8 cellular contexts compared by ENCODE assay signal in genomic region chr1:244796719-244797406, GRCh38. TPM values are rescaled to one million over a fixed set of nuclear protein-coding genes. Genes with fewer than 3 reads are reported as not detected.
DNase-seq lines count a peak whose midpoint lies in the region; ATAC-seq and TF ChIP-seq lines count a peak whose summit lies in the region.

No MANE protein-coding gene starts in this region.

- H3K9ac ChIP-seq in DND-41 (ENCODE audit: low read depth, low read length) = no peak overlapping the region
- H3K9ac ChIP-seq in SK-N-SH = no peak overlapping the region

- POLR2A ChIA-PET in SK-N-SH (lab: Yijun Ruan, JAX) = interaction anchor here (1.4 kb wide), 1 partner anchor 193 kb away, joined by 5 read pairs; no protein-coding TSS in a partner anchor

- ATAC-seq in DND-41 (ENCODE audit: insufficient read depth, low read depth) (peak; percentile 64), heart right ventricle (peak in 6 of 8 donors; percentile 64 to 72 (median 68)), HG02798 (IDR thresholded peaks at IDR 0.05; ENCODE audit: poor library complexity, unreplicated experiment) (no peak)
- no peak for ATAC-seq in activated T-helper 17 cell treated with anti-CD3 and anti-CD28 coated beads, Interleukin-2, amount 50 U/mL, for 72 hours (replicated peaks)

- H2AFZ ChIP-seq in DND-41 (ENCODE audit: low read depth, low read length) (no peak overlapping the region; the same call in 1 of the 2 replicates), SK-N-SH (ENCODE audit: low read depth) (no peak overlapping the region)

- TF ChIP-seq RAD21 in SK-N-SH (IDR thresholded peaks at IDR 0.05; ENCODE audit: low read length) = peak; percentile 92

- no peaks in the 10 kb centered on the region for H4K20me1 ChIP-seq in DND-41 (ENCODE audit: insufficient read depth, low read length)
- H4K20me1 ChIP-seq in SK-N-SH (ENCODE audit: insufficient read depth) = no peaks in the 10 kb centered on the region

- no peak for TF ChIP-seq EP300 in SK-N-SH (IDR thresholded peaks at IDR 0.05; ENCODE audit: borderline replicate concordance in 1 of 2, low read depth in 1 of 2, low read length in 1 of 2)

- CTCF ChIA-PET in SK-N-SH (lab: Yijun Ruan, JAX) = interaction anchor here (0.6 to 4.7 kb wide), 36 partner anchors 9 to 246 kb away, joined by 3 to 127 read pairs (median 4); no protein-coding TSS in a partner anchor

- no peak overlapping the region for H3K4me2 ChIP-seq in DND-41 (ENCODE audit: insufficient read depth, low read length)
- H3K4me2 ChIP-seq in SK-N-SH = no peak overlapping the region

- H3K27ac ChIP-seq in DND-41 (ENCODE audit: low read length) = no peak overlapping the region
- no peak overlapping the region for H3K27ac ChIP-seq in SK-N-SH (ENCODE audit: low read depth in 2 of 2, low read length in 1 of 2)
- no peak overlapping the region for H3K27ac ChIP-seq in heart right ventricle

- no peaks in the 10 kb centered on the region for H3K36me3 ChIP-seq in DND-41 (ENCODE audit: insufficient read depth, low read length)
- H3K36me3 ChIP-seq in SK-N-SH (replicated peaks in 1 of 2; ENCODE audit: control insufficient read depth in 1 of 2, insufficient read depth in 2 of 2, low read length in 1 of 2) = no peaks in the 10 kb centered on the region
- no peaks in the 10 kb centered on the region for H3K36me3 ChIP-seq in heart right ventricle

- no peaks in the 10 kb centered on the region for H3F3A ChIP-seq in SK-N-SH (replicated peaks; ENCODE audit: insufficient read depth)

- H3K27ac Mint-ChIP-seq in activated T-helper 17 cell treated with anti-CD3 and anti-CD28 coated beads, Interleukin-2, amount 50 U/mL, for 72 hours = no peak overlapping the region

- no peak overlapping the region for H3K4me3 Mint-ChIP-seq in activated T-helper 17 cell treated with anti-CD3 and anti-CD28 coated beads, Interleukin-2, amount 50 U/mL, for 72 hours

- H3K4me3 ChIP-seq in DND-41 (ENCODE audit: low read depth in 1 of 2, low read length in 2 of 2) (no peak overlapping the region), SK-N-SH (ENCODE audit: low read depth in 2 of 2, low read length in 1 of 2) (no peak overlapping the region; a peak in 1 of 4 replicates), heart right ventricle (no peak overlapping the region)

- no peaks in the 10 kb centered on the region for H3K27me3 Mint-ChIP-seq in activated T-helper 17 cell treated with anti-CD3 and anti-CD28 coated beads, Interleukin-2, amount 50 U/mL, for 72 hours

- H3K36me3 Mint-ChIP-seq in activated T-helper 17 cell treated with anti-CD3 and anti-CD28 coated beads, Interleukin-2, amount 50 U/mL, for 72 hours (ENCODE audit: low read depth) = no peaks in the 10 kb centered on the region

- no peaks in the 10 kb centered on the region for H3K27me3 ChIP-seq in DND-41 (ENCODE audit: insufficient read depth, low read length, poor library complexity)
- H3K27me3 ChIP-seq in SK-N-SH (ENCODE audit: insufficient read depth) = no peaks in the 10 kb centered on the region
- H3K27me3 ChIP-seq in heart right ventricle = no peaks in the 10 kb centered on the region

- H3K9me3 ChIP-seq in DND-41 (ENCODE audit: insufficient read depth, low read length, severe bottlenecking) = no peaks in the 10 kb centered on the region
- no peaks in the 10 kb centered on the region for H3K9me3 ChIP-seq in SK-N-SH
- no peaks in the 10 kb centered on the region for H3K9me3 ChIP-seq in heart right ventricle

- WGBS in SK-N-SH (ENCODE audit: low lambda C conversion rate) = 46% methylated on average over 10 of the region's 10 CpGs
- WGBS in heart right ventricle, 2 donors = 44 to 46% methylated on average over 10 of the region's 10 CpGs

- TF ChIP-seq CTCF in DND-41 (IDR thresholded peaks at IDR 0.05; ENCODE audit: borderline replicate concordance, extremely low read depth, low read length, poor library complexity, severe bottlenecking) = peak; percentile 92
- TF ChIP-seq CTCF in SK-N-SH (IDR thresholded peaks at IDR 0.05) = peak; percentile 88
- TF ChIP-seq CTCF in heart right ventricle (IDR thresholded peaks at IDR 0.05) = peak; percentile 80 to 93 (median 87)

- H3K9me2 ChIP-seq in SK-N-SH = no peaks in the 10 kb centered on the region

- H3K4me1 ChIP-seq in DND-41 (ENCODE audit: insufficient read depth, low read length) = peaks cover 10% of the 10 kb centered on the region; the same call in 1 of the 2 replicates
- H3K4me1 ChIP-seq in SK-N-SH (ENCODE audit: control insufficient read depth in 1 of 2, insufficient read depth in 2 of 2, low read depth in 1 of 2, low read length in 1 of 2) = no peaks in the 10 kb centered on the region
- H3K4me1 ChIP-seq in heart right ventricle = peaks cover 0 to 6% (median 0%) of the 10 kb centered on the region in 9 donors

- no peaks in the 10 kb centered on the region for H3K79me2 ChIP-seq in DND-41 (ENCODE audit: insufficient read depth, low read length)
- H3K79me2 ChIP-seq in SK-N-SH (ENCODE audit: insufficient read depth) = no peaks in the 10 kb centered on the region

- H3K9me3 Mint-ChIP-seq in activated T-helper 17 cell treated with anti-CD3 and anti-CD28 coated beads, Interleukin-2, amount 50 U/mL, for 72 hours = no peaks in the 10 kb centered on the region

- H3K4me1 Mint-ChIP-seq in activated T-helper 17 cell treated with anti-CD3 and anti-CD28 coated beads, Interleukin-2, amount 50 U/mL, for 72 hours = no peaks in the 10 kb centered on the region

- peak; percentile 62 for DNase-seq in DND-41
- peak; percentile 53 for DNase-seq in LHCN-M2 (ENCODE audit: low read depth)
- DNase-seq in SK-N-SH = peak; percentile 69
- DNase-seq in activated naive CD8-positive, alpha-beta T cell treated with anti-CD3 and anti-CD28 coated beads, Interleukin-2, amount 50 U/mL, for 16 hours (ENCODE audit: low read depth, low spot score) = peak; percentile 8
- DNase-seq in heart right ventricle = peak in 1 of 2 donors; percentile 48
- DNase-seq in renal cortical epithelial cell (ENCODE audit: low read depth) = peak; percentile 58

- intact Hi-C loops in heart right ventricle (cut with DNase I) = loop anchor here (1.0 to 5.0 kb wide), 6 partner anchors 145 to 246 kb away; partner anchors contain the start of gene DESI2 (in 2 of the 10)

TF ChIP-seq in SK-N-SH, 30 proteins besides CTCF, POLR2A, EP300 and RAD21:
- TF ChIP-seq MAX (IDR thresholded peaks at IDR 0.05; ENCODE audit: low read depth) (peak; percentile 64; the same call in 1 of the 2 replicates), ZBTB33 (IDR thresholded peaks at IDR 0.05; ENCODE audit: borderline replicate concordance, low read depth) (no peak), SMC3 (IDR thresholded peaks at IDR 0.05; ENCODE audit: low read depth, low read length) (peak; percentile 95), MXI1 (IDR thresholded peaks at IDR 0.05; ENCODE audit: low read depth, low read length) (peak; percentile 43; the same call in 1 of the 2 replicates), NFIC (IDR thresholded peaks at IDR 0.05; ENCODE audit: borderline replicate concordance) (no peak)
TF ChIP-seq in SK-N-SH: peak in this region for 3.

RNA-seq across cellular contexts. Expression of gene COX20, which starts 38.6 kb away (rescaled TPM):
- 54.7 and 56.8 TPM in 2 replicates for total RNA-seq in LHCN-M2 (2014; rRNA removed)
- 71.7 TPM for polyA plus RNA-seq in LHCN-M2 (2012)
- polyA plus RNA-seq in SK-N-SH (2012; rRNA removed) = 24.8 and 29.0 TPM in 2 replicates
- polyA plus RNA-seq in SK-N-SH (2012; cell fraction: cytosol; rRNA removed) = 36.2 and 56.6 TPM in 2 replicates
- polyA plus RNA-seq in SK-N-SH (2012; cell fraction: nucleus; rRNA removed) = 14.9 and 27.5 TPM in 2 replicates
- 10 to 100 TPM; 56.6 to 94.1 (median 64.4) TPM for total RNA-seq in heart right ventricle
- 100 to 1,000 TPM in 1 of 2 donors, 10 to 100 TPM in 1; 59.1 to 139 TPM for polyA plus RNA-seq in heart right ventricle
- total RNA-seq in renal cortical epithelial cell = 26.6 and 55.0 TPM in 2 replicates
- 10 to 100 TPM; 38.7 to 43.1 TPM for total RNA-seq in activated T-helper 17 cell treated with anti-CD3 and anti-CD28 coated beads, Interleukin-2, amount 50 U/mL, for 72 hours

Comparison
In these comparisons a context has a peak if more than half of its experiments do, and no peak if none do; other contexts are left out.
1. ATAC-seq: peak in DND-41 (single experiment) and heart right ventricle (6 of 8); none in HG02798 (single experiment) and activated T-helper 17 cell treated with anti-CD3 and anti-CD28 coated beads, Interleukin-2, amount 50 U/mL, for 72 hours (single experiment).
2. Peak in every context shown above with its lines, with median percentiles within 50 percentile points of each other: CTCF ChIP-seq.